ENCODE assay signal across 8 cellular contexts in genomic region chr12:57008113-57008687, GRCh38. TPM values are rescaled to one million over a fixed set of nuclear protein-coding genes. Genes with fewer than 3 reads are reported as not detected.
DNase-seq lines count a peak whose midpoint lies in the region; ATAC-seq, FAIRE-seq and TF ChIP-seq lines count a peak whose summit lies in the region.

No MANE protein-coding gene starts in this region.

- FAIRE-seq in islet of Langerhans (lab: Jason Lieb, UNC) = peak; percentile 24

- no peak overlapping the region for H3K4me3 ChIP-seq in adrenal gland
- no peak overlapping the region for H3K4me3 ChIP-seq in tibial nerve

- ATAC-seq in GM18511 (IDR thresholded peaks at IDR 0.05; ENCODE audit: unreplicated experiment) = no peak
- no peak for ATAC-seq in HG03520 (IDR thresholded peaks at IDR 0.05; ENCODE audit: unreplicated experiment)

- no peak overlapping the region for H3K27ac ChIP-seq in adrenal gland
- H3K27ac ChIP-seq in tibial nerve = no peak overlapping the region

- TF ChIP-seq POLR2A in adrenal gland (IDR thresholded peaks at IDR 0.05) (no peak), tibial nerve (IDR thresholded peaks at IDR 0.05) (no peak)

- intact Hi-C loops in adrenal gland (cut with DNase I) = no loop called here

- H3K36me3 ChIP-seq in adrenal gland (replicated peaks in 1 of 2) = peaks cover 0 to 15% of the 10 kb centered on the region in 2 donors
- peaks cover 0 to 16% (median 0%) of the 10 kb centered on the region in 3 donors for H3K36me3 ChIP-seq in tibial nerve

- no peak for TF ChIP-seq EP300 in tibial nerve (IDR thresholded peaks at IDR 0.05)

- H3K27me3 ChIP-seq in adrenal gland = no peaks in the 10 kb centered on the region
- H3K27me3 ChIP-seq in tibial nerve = no peaks in the 10 kb centered on the region

- TF ChIP-seq CTCF in adrenal gland (IDR thresholded peaks at IDR 0.05) (peak; percentile 36 to 69 (median 60)), tibial nerve (IDR thresholded peaks at IDR 0.05) (peak; percentile 54 to 64 (median 61))

- H3K4me1 ChIP-seq in adrenal gland (replicated peaks in 1 of 2) = peaks cover 8 to 21% of the 10 kb centered on the region in 2 donors
- peaks cover 0 to 35% (median 16%) of the 10 kb centered on the region in 4 donors for H3K4me1 ChIP-seq in tibial nerve

- DNase-seq in COLO829 (ENCODE audit: low spot score) (peak; percentile 59), H4 (ENCODE audit: low spot score) (peak; percentile 67), NCI-H69 (lab: John Stamatoyannopoulos, UW) (peak; percentile 85), adrenal gland (no peak), tibial nerve (ENCODE audit: low spot score in 2 of 2) (no peak)

- no peaks in the 10 kb centered on the region for H3K9me3 ChIP-seq in adrenal gland (replicated peaks in 1 of 3)
- H3K9me3 ChIP-seq in tibial nerve = no peaks in the 10 kb centered on the region

- WGBS in adrenal gland, 4 donors = 13 to 45% (median 24%) methylated on average over 1 of the region's 1 CpG
- 41 to 45% methylated on average over 1 of the region's 1 CpG for WGBS in tibial nerve, 2 donors

RNA-seq across cellular contexts. Expression of gene ZBTB39, which starts 1.9 kb away (rescaled TPM):
- 3.4 and 3.8 TPM in 2 replicates for total RNA-seq in H4 (2014; rRNA removed; shearing (Covaris generic))
- total RNA-seq in adrenal gland = 1 to 10 TPM; 3.2 to 6.0 (median 4.1) TPM
- polyA plus RNA-seq in adrenal gland = 1 to 10 TPM; 1.4 to 2.7 (median 1.5) TPM
- total RNA-seq in tibial nerve = 1 to 10 TPM; 3.6 to 6.8 (median 5.4) TPM

RNA-seq across cellular contexts. Expression of gene TAC3, which starts 8.1 kb away (rescaled TPM):
- total RNA-seq in H4 (2014; rRNA removed; shearing (Covaris generic)) = not detected in 2 replicates
- total RNA-seq in adrenal gland (under 1 TPM in 1 of 8 donors, not detected in 7; 0.46 TPM), tibial nerve (not detected)
- polyA plus RNA-seq in adrenal gland = 1 to 10 TPM in 1 of 3 donors, not detected in 2; 1.1 TPM

RNA-seq across cellular contexts. Expression of gene MYO1A, which starts 41.7 kb away (rescaled TPM):
- total RNA-seq in H4 (2014; rRNA removed; shearing (Covaris generic)) = not detected in 2 replicates
- 1 to 10 TPM in 3 of 8 donors, under 1 TPM in 4, not detected in 1; under 0.01 to 1.6 (median 0.53) TPM for total RNA-seq in adrenal gland
- under 1 TPM; 0.46 to 0.88 (median 0.64) TPM for polyA plus RNA-seq in adrenal gland
- under 1 TPM in 2 of 4 donors, not detected in 2; 0.30 to 0.59 TPM for total RNA-seq in tibial nerve

RNA-seq across cellular contexts. Expression of gene RDH16, which starts 50.8 kb away (rescaled TPM):
- 0.25 TPM in 1 of 2 replicates, not detected in the other for total RNA-seq in H4 (2014; rRNA removed; shearing (Covaris generic))
- total RNA-seq in adrenal gland (under 1 TPM in 7 of 8 donors, not detected in 1; 0.32 to 0.72 (median 0.44) TPM), tibial nerve (1 to 10 TPM in 3 of 4 donors, not detected in 1; 1.5 to 1.8 (median 1.7) TPM)
- polyA plus RNA-seq in adrenal gland = 1 to 10 TPM in 1 of 3 donors, under 1 TPM in 2; 0.05 to 1.1 (median 0.61) TPM

Comparison
In these comparisons a context has a peak if more than half of its experiments do, and no peak if none do; other contexts are left out.
1. DNase-seq: peak in COLO829 (single experiment), H4 (single experiment) and NCI-H69 (single experiment); none in adrenal gland (0 of 7) and tibial nerve (0 of 2).